33 cellular contexts compared by ENCODE assay signal in the genomic region with DNA sequence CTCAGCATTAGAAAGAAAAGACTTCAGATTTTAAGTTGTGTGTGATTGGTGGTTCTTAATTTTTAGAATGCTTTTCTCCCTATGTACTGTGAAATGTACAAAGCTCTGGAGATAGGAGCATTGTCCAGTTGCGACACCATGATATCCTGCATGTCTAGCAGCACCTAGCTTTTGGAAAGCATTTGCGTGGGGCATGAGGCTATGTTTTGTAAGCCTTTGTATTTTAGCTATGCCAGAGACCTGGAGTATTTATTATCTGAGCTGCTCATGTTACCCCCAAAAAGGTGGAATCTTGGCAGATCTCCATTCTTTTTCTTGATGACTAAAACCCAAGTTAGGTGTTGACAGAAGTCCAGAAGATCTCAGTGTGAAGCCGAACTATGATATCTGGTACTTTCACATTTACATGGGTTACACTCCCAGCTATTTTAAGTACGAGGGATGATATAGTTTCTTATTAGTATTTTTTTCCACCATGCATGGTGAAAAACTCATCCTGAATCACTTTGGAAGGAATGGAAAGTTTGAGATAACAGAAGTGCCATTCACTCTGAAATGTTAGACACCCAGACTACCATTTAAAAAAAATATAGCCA.
DNase-seq lines count a peak whose midpoint lies in the region; ATAC-seq and TF ChIP-seq lines count a peak whose summit lies in the region.
"Had no signal": no experiment of that assay in that cellular context is flagged by ENCODE, and none has a peak within 500 bp of the region (broad histone marks: within the 10 kb centered on the region; RNA-seq: fewer than 3 reads in every experiment).

No MANE protein-coding gene starts in this region.

- H3F3A ChIP-seq in smooth muscle cell (ENCODE audit: low read depth) (no peaks in the 10 kb centered on the region), GM23338 (replicated peaks; ENCODE audit: low read depth) (no peaks in the 10 kb centered on the region)

- ATAC-seq in Right ventricle myocardium inferior = peak; percentile 79
- ATAC-seq in GM23338 = no peak
- ATAC-seq: esophagus mucosa, pancreas, PC-3 had no signal

- no peak overlapping the region for H2AFZ ChIP-seq in smooth muscle cell (ENCODE audit: low read depth)
- no peak overlapping the region for H2AFZ ChIP-seq in GM23338

- no peaks in the 10 kb centered on the region for H3K27me3 Mint-ChIP-seq in chondrocyte (ENCODE audit: low read depth)
- H3K27me3 Mint-ChIP-seq in GM23338 (ENCODE audit: insufficient read depth, low read depth, poor library complexity) = peaks cover 2% of the 10 kb centered on the region
- H3K27me3 Mint-ChIP-seq: activated naive CD8-positive, alpha-beta T cell treated with anti-CD3 and anti-CD28 coated beads for 36 hours; CD4-positive, CD25-positive, alpha-beta regulatory T cell; IgD-negative memory B cell had no signal

- H3K27ac ChIP-seq in right atrium auricular region (peak overlapping the region in 1 of 2 donors; percentile 78), left ventricle myocardium inferior (replicated peaks) (peak overlapping the region; percentile 62), smooth muscle cell (ENCODE audit: low read depth) (no peak overlapping the region), GM23338 (ENCODE audit: low read depth) (no peak overlapping the region)
- H3K27ac ChIP-seq: pancreas, stomach, VCaP had no signal

- H3K27ac Mint-ChIP-seq in chondrocyte (ENCODE audit: unreplicated experiment) = peak overlapping the region; percentile 5
- H3K27ac Mint-ChIP-seq in GM23338 = no peak overlapping the region
- H3K27ac Mint-ChIP-seq: activated naive CD8-positive, alpha-beta T cell treated with anti-CD3 and anti-CD28 coated beads for 36 hours; CD4-positive, CD25-positive, alpha-beta regulatory T cell; IgD-negative memory B cell; nephron progenitor cell had no signal

- DNase-seq in Right ventricle myocardium inferior (ENCODE audit: missing footprints) (no peak), right atrium auricular region (ENCODE audit: low spot score) (no peak), chondrocyte (ENCODE audit: low spot score) (no peak), left ventricle myocardium inferior (no peak), smooth muscle cell (lab: John Stamatoyannopoulos, UW; ENCODE audit: unreplicated experiment) (no peak), NCI-H2081 (lab: John Stamatoyannopoulos, UW) (no peak), dedifferentiated amniotic fluid mesenchymal stem cell (ENCODE audit: extremely low spot score) (no peak), GM23338 (ENCODE audit: low spot score) (no peak)
- DNase-seq: activated CD4-positive, alpha-beta T cell treated with anti-CD3 and anti-CD28 coated beads for 48 hours; activated effector memory CD4-positive, alpha-beta T cell treated with anti-CD3 and anti-CD28 coated beads, Interleukin-2, amount 50 U/mL, for 16 hours; activated naive CD8-positive, alpha-beta T cell treated with anti-CD3 and anti-CD28 coated beads for 36 hours; activated T-cell treated with anti-CD3 and anti-CD28 coated beads, Interleukin-2, amount 50 U/mL, for 1 hour; AML-193; aorta; caudate nucleus; CD4-positive, CD25-positive, alpha-beta regulatory T cell; DMS79 treated with DMSO at 0.1 percent for 48 hours; foreskin melanocyte; GOT3; hippocampal formation; NCI-H1092 treated with DMSO at 0.1 percent for 48 hours; NCI-H2029; NCI-H526 treated with DMSO at 0.1 percent for 48 hours; nephron progenitor cell; pancreas; PC-3; retina; stimulated activated CD4-positive, alpha-beta T cell treated with anti-CD3 and anti-CD28 coated beads, Interleukin-2, amount 100 ng/mL, for 48 hours; stomach; T-helper 2 cell had no signal

- TF ChIP-seq CTCF in right atrium auricular region (IDR thresholded peaks at IDR 0.05) = no peak
- TF ChIP-seq CTCF in chondrocyte (IDR thresholded peaks at IDR 0.05) = no peak
- TF ChIP-seq CTCF in left ventricle myocardium inferior (IDR thresholded peaks at IDR 0.05; ENCODE audit: borderline replicate concordance) = no peak
- no peak for TF ChIP-seq CTCF in smooth muscle cell (IDR thresholded peaks at IDR 0.05; ENCODE audit: borderline replicate concordance, insufficient read depth, poor library complexity, severe bottlenecking)
- TF ChIP-seq CTCF in GM23338 (conservative IDR thresholded peaks at IDR 0.05; ENCODE audit: low read depth in 2 of 2) = no peak

- intact Hi-C loops in Right ventricle myocardium inferior (cut with DNase I) (loop anchor here (5.0 kb wide), 1 partner anchor 54 kb away; no protein-coding TSS in a partner anchor), left ventricle myocardium inferior (cut with micrococcal nuclease) (no loop called here)

- H3K4me1 ChIP-seq in right atrium auricular region = peaks cover 0 to 22% of the 10 kb centered on the region in 2 donors
- peaks cover 79% of the 10 kb centered on the region for H3K4me1 ChIP-seq in left ventricle myocardium inferior
- H3K4me1 ChIP-seq in smooth muscle cell (ENCODE audit: low read depth) = peaks cover 10% of the 10 kb centered on the region
- no peaks in the 10 kb centered on the region for H3K4me1 ChIP-seq in GM23338 (ENCODE audit: insufficient read depth)

- H3K4me1 Mint-ChIP-seq in chondrocyte (ENCODE audit: low read depth) = peaks cover 23% of the 10 kb centered on the region
- H3K4me1 Mint-ChIP-seq in GM23338 = no peaks in the 10 kb centered on the region
- H3K4me1 Mint-ChIP-seq: activated naive CD8-positive, alpha-beta T cell treated with anti-CD3 and anti-CD28 coated beads for 36 hours; CD4-positive, CD25-positive, alpha-beta regulatory T cell; IgD-negative memory B cell had no signal

- H3K4me2 ChIP-seq in smooth muscle cell = peak overlapping the region; percentile 24
- no peak overlapping the region for H3K4me2 ChIP-seq in GM23338

- no peak overlapping the region for H3K9ac ChIP-seq in smooth muscle cell (ENCODE audit: low read depth)

- H4K20me1 ChIP-seq in smooth muscle cell (ENCODE audit: low read depth) (no peaks in the 10 kb centered on the region), GM23338 (replicated peaks; ENCODE audit: insufficient read depth) (no peaks in the 10 kb centered on the region)

- no peaks in the 10 kb centered on the region for H3K27me3 ChIP-seq in right atrium auricular region
- no peaks in the 10 kb centered on the region for H3K27me3 ChIP-seq in left ventricle myocardium inferior (ENCODE audit: low read depth)
- H3K27me3 ChIP-seq in smooth muscle cell (ENCODE audit: low read depth) = no peaks in the 10 kb centered on the region
- no peaks in the 10 kb centered on the region for H3K27me3 ChIP-seq in GM23338 (ENCODE audit: insufficient read depth)
- H3K27me3 ChIP-seq: pancreas, stomach had no signal

- no peaks in the 10 kb centered on the region for H3K36me3 Mint-ChIP-seq in chondrocyte (ENCODE audit: low read depth)
- H3K36me3 Mint-ChIP-seq in GM23338 (ENCODE audit: low read depth) = no peaks in the 10 kb centered on the region
- H3K36me3 Mint-ChIP-seq: activated naive CD8-positive, alpha-beta T cell treated with anti-CD3 and anti-CD28 coated beads for 36 hours; CD4-positive, CD25-positive, alpha-beta regulatory T cell; IgD-negative memory B cell had no signal

- no peaks in the 10 kb centered on the region for H3K9me2 ChIP-seq in GM23338 (ENCODE audit: insufficient read depth)

- H3K4me3 ChIP-seq in right atrium auricular region (no peak overlapping the region), left ventricle myocardium inferior (no peak overlapping the region), smooth muscle cell (no peak overlapping the region), GM23338 (no peak overlapping the region)
- H3K4me3 ChIP-seq: pancreas, stomach had no signal

- H3K36me3 ChIP-seq in right atrium auricular region (no peaks in the 10 kb centered on the region), left ventricle myocardium inferior (no peaks in the 10 kb centered on the region), smooth muscle cell (ENCODE audit: low read depth) (no peaks in the 10 kb centered on the region), GM23338 (ENCODE audit: insufficient read depth) (no peaks in the 10 kb centered on the region)
- H3K36me3 ChIP-seq: pancreas, stomach had no signal

- H3K4me3 Mint-ChIP-seq in chondrocyte (ENCODE audit: unreplicated experiment) (no peak overlapping the region), GM23338 (no peak overlapping the region)
- H3K4me3 Mint-ChIP-seq: activated naive CD8-positive, alpha-beta T cell treated with anti-CD3 and anti-CD28 coated beads for 36 hours; CD4-positive, CD25-positive, alpha-beta regulatory T cell; IgD-negative memory B cell; nephron progenitor cell had no signal

- 79% methylated on average over 4 of the region's 4 CpGs for WGBS in smooth muscle cell (ENCODE audit: low lambda C conversion rate)

- no peaks in the 10 kb centered on the region for H3K9me3 ChIP-seq in right atrium auricular region
- no peaks in the 10 kb centered on the region for H3K9me3 ChIP-seq in left ventricle myocardium inferior (replicated peaks)
- no peaks in the 10 kb centered on the region for H3K9me3 ChIP-seq in smooth muscle cell (replicated peaks; ENCODE audit: low read depth)
- H3K9me3 ChIP-seq: pancreas, stomach had no signal

- H3K9me3 Mint-ChIP-seq in chondrocyte (ENCODE audit: low read depth) (no peaks in the 10 kb centered on the region), GM23338 (no peaks in the 10 kb centered on the region)
- H3K9me3 Mint-ChIP-seq: activated naive CD8-positive, alpha-beta T cell treated with anti-CD3 and anti-CD28 coated beads for 36 hours; IgD-negative memory B cell; nephron progenitor cell had no signal

- H3K79me2 ChIP-seq in smooth muscle cell (ENCODE audit: low read depth) = no peaks in the 10 kb centered on the region
- H3K79me2 ChIP-seq in GM23338 (replicated peaks; ENCODE audit: insufficient read depth) = no peaks in the 10 kb centered on the region

TF ChIP-seq in GM23338, 12 proteins besides CTCF, POLR2A, EP300 and RAD21 (continues in another document):
- no peak for TF ChIP-seq POLR2AphosphoS5 (IDR thresholded peaks at IDR 0.05; ENCODE audit: low read depth)
